Comparison of ENCODE assay signal across 17 cellular contexts in the genomic region with DNA sequence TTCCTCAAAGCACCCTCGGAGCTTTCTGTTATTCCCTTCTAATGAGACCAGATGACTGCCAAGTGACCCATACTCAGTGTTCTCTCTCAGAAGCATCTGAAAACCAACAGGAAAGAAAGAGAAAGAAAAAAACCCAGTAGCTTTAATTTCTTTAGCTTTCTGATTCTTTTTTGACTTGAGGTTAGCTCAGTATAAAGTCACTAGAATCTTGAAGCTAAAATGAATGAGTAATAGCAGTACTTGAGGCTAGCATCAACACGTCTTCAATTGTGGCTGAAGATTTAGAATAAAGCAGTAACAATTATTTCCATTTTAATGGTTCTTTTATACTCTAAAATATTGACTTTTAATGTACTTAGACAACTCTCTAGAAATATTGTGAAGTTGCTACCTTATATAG.
"Had no signal": no experiment of that assay in that cellular context is flagged by ENCODE, and none has a peak within 500 bp of the region (broad histone marks: within the 10 kb centered on the region; RNA-seq: fewer than 3 reads in every experiment).

No MANE protein-coding gene starts in this region.

- H3K27ac ChIP-seq: esophagus muscularis mucosa, left ventricle myocardium inferior, suprapubic skin had no signal

- ATAC-seq: activated naive CD4-positive, alpha-beta T cell treated with anti-CD3 and anti-CD28 coated beads, Interleukin-2, amount 50 U/mL, for 72 hours; natural killer cell; right cardiac atrium had no signal

- FAIRE-seq: colon, kidney, small intestine had no signal

- H3K27me3 ChIP-seq: esophagus muscularis mucosa, suprapubic skin had no signal

- H3K36me3 ChIP-seq: esophagus muscularis mucosa, left ventricle myocardium inferior, suprapubic skin had no signal

- DNase-seq: activated CD4-positive, alpha-beta memory T cell treated with anti-CD3 and anti-CD28 coated beads for 36 hours; activated gamma-delta T cell; activated T-cell treated with anti-CD3 and anti-CD28 coated beads, Interleukin-2, amount 50 U/mL, for 24 hours; hippocampal formation; kidney; left ventricle myocardium inferior; mesenchymal stem cell; natural killer cell; nucleus accumbens; right cardiac atrium; small intestine; T1000; trophoblast cell had no signal

- H3K4me3 ChIP-seq: esophagus muscularis mucosa, left ventricle myocardium inferior, suprapubic skin had no signal

- H3K9me3 ChIP-seq: esophagus muscularis mucosa, left ventricle myocardium inferior, suprapubic skin had no signal
